1 cellular context compared by ENCODE assay signal in the genomic region with DNA sequence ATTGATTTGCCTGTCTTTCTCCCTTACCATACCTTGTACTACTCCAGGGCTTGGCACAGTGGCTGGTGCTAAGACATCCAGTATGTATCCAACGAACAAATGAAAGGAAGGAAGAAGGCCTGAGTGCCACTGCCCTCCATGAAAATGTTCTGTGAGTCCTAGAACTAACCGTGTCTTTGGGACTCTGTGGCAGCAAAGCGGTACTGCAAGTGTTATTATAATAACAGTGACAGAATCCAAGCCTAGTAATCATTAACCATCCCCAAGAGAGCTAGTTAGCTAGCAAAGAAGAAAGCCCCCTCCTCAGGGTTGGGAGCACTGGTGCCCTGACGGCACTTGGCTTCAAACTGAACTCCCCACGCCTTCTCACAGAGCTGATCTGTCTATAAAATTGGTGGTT.
TF ChIP-seq lines count a peak whose summit lies in the region.

No MANE protein-coding gene starts in this region.

TF ChIP-seq in liver, 16 proteins besides CTCF, POLR2A, EP300 and RAD21 (continued from another document):
- TF ChIP-seq, protein P1, sequence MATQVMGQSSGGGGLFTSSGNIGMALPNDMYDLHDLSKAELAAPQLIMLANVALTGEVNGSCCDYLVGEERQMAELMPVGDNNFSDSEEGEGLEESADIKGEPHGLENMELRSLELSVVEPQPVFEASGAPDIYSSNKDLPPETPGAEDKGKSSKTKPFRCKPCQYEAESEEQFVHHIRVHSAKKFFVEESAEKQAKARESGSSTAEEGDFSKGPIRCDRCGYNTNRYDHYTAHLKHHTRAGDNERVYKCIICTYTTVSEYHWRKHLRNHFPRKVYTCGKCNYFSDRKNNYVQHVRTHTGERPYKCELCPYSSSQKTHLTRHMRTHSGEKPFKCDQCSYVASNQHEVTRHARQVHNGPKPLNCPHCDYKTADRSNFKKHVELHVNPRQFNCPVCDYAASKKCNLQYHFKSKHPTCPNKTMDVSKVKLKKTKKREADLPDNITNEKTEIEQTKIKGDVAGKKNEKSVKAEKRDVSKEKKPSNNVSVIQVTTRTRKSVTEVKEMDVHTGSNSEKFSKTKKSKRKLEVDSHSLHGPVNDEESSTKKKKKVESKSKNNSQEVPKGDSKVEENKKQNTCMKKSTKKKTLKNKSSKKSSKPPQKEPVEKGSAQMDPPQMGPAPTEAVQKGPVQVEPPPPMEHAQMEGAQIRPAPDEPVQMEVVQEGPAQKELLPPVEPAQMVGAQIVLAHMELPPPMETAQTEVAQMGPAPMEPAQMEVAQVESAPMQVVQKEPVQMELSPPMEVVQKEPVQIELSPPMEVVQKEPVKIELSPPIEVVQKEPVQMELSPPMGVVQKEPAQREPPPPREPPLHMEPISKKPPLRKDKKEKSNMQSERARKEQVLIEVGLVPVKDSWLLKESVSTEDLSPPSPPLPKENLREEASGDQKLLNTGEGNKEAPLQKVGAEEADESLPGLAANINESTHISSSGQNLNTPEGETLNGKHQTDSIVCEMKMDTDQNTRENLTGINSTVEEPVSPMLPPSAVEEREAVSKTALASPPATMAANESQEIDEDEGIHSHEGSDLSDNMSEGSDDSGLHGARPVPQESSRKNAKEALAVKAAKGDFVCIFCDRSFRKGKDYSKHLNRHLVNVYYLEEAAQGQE (IDR thresholded peaks at IDR 0.05): no peak
- no peak for TF ChIP-seq YY1 (IDR thresholded peaks at IDR 0.05)
- TF ChIP-seq RXRA (IDR thresholded peaks at IDR 0.05): no peak
- TF ChIP-seq TAF1 (conservative IDR thresholded peaks at IDR 0.05): no peak
- TF ChIP-seq GABPA (IDR thresholded peaks at IDR 0.05 in 1 of 2, conservative IDR thresholded peaks at IDR 0.05 in 1 of 2): no peak
- no peak for TF ChIP-seq JUND (IDR thresholded peaks at IDR 0.05)
